24 cellular contexts compared by ENCODE assay signal in the genomic region with DNA sequence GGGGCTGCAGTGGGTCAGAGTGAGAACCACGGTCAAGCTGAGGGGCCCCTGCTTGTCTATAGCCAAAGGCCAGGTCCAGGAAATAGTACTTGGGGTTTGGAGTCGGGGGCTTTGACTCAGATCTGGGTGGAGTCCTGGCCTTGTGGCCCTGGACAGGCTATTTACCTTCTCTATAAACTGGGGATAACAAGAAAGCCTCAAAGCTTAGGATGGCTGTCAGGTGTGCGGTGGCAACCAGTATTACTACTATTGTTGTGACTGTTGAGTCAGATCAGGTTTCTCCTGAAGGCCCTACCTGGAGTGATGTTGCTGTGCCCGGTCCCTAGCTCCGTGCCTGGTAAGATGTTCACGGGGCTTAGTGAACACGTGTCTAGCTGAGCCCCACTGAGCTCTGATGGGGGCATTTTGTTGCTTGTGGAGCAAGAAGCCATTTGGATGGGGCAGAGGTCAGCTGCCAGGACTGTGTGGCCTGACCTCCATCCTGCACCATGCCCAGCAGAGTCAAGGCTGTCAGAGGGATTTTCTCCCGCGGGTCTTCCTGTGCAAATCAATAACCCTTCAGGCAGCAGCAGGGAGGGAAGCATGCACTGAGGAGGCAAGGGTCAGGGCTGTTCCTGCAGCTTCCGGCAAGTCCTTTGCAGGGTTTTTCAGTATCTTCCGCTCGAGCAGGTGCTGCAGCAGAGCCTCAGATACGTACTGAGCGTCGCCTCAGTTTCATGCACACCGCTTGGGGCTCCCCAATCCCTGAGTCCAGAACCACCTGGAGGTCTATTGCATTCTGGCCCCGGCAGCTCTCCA.
A peak's percentile ranks its signal among the peaks of the same experiment; 100 is the strongest.
DNase-seq lines count a peak whose midpoint lies in the region; TF ChIP-seq lines count a peak whose summit lies in the region.
"Had no signal": no experiment of that assay in that cellular context is flagged by ENCODE, and none has a peak within 500 bp of the region (broad histone marks: within the 10 kb centered on the region; RNA-seq: fewer than 3 reads in every experiment).

No MANE protein-coding gene starts in this region.

- peaks cover 47% of the 10 kb centered on the region for H3K4me1 Mint-ChIP-seq in glutamatergic neuron (ENCODE audit: low read depth, unreplicated experiment)
- peaks cover 5% of the 10 kb centered on the region for H3K4me1 Mint-ChIP-seq in CD14-positive monocyte
- peaks cover 78% of the 10 kb centered on the region for H3K4me1 Mint-ChIP-seq in nephron progenitor cell
- H3K4me1 Mint-ChIP-seq: activated CD4-positive, alpha-beta T cell treated with anti-CD3 and anti-CD28 coated beads for 36 hours; activated naive CD4-positive, alpha-beta T cell treated with anti-CD3 and anti-CD28 coated beads, Interleukin-2, amount 50 U/mL, for 24 hours had no signal

- TF ChIP-seq CTCF in glutamatergic neuron (IDR thresholded peaks at IDR 0.05; ENCODE audit: partially characterized antibody, unreplicated experiment) = no peak
- no peak for TF ChIP-seq CTCF in CD14-positive monocyte (IDR thresholded peaks at IDR 0.05)
- no peak for TF ChIP-seq CTCF in nephron progenitor cell (IDR thresholded peaks at IDR 0.05)

- intact Hi-C loops in CD14-positive monocyte (cut with micrococcal nuclease) = no loop called here

- no peaks in the 10 kb centered on the region for H3K36me3 Mint-ChIP-seq in glutamatergic neuron (ENCODE audit: unreplicated experiment)
- H3K36me3 Mint-ChIP-seq in CD14-positive monocyte = no peaks in the 10 kb centered on the region
- H3K36me3 Mint-ChIP-seq in nephron progenitor cell (ENCODE audit: low read depth) = no peaks in the 10 kb centered on the region
- H3K36me3 Mint-ChIP-seq: activated naive CD4-positive, alpha-beta T cell treated with anti-CD3 and anti-CD28 coated beads, Interleukin-2, amount 50 U/mL, for 24 hours; neural progenitor cell had no signal

- H3K4me3 Mint-ChIP-seq in glutamatergic neuron (ENCODE audit: unreplicated experiment) (peak overlapping the region; percentile 36), CD14-positive monocyte (no peak overlapping the region), nephron progenitor cell (no peak overlapping the region)
- H3K4me3 Mint-ChIP-seq: activated CD4-positive, alpha-beta T cell treated with anti-CD3 and anti-CD28 coated beads for 36 hours; activated CD8-positive, alpha-beta T cell treated with anti-CD3 and anti-CD28 coated beads, Interleukin-2, amount 10 ng/mL, durations not matched to agents 7 days and 5 days; activated naive CD4-positive, alpha-beta T cell treated with anti-CD3 and anti-CD28 coated beads, Interleukin-2, amount 50 U/mL, for 24 hours; GM23338 had no signal

- H3K27ac Mint-ChIP-seq in glutamatergic neuron (ENCODE audit: unreplicated experiment) = peak overlapping the region; percentile 88
- H3K27ac Mint-ChIP-seq in CD14-positive monocyte = no peak overlapping the region
- no peak overlapping the region for H3K27ac Mint-ChIP-seq in nephron progenitor cell
- H3K27ac Mint-ChIP-seq: activated CD4-positive, alpha-beta T cell treated with anti-CD3 and anti-CD28 coated beads for 36 hours; activated CD8-positive, alpha-beta T cell treated with anti-CD3 and anti-CD28 coated beads, Interleukin-2, amount 10 ng/mL, durations not matched to agents 7 days and 5 days; activated naive CD4-positive, alpha-beta T cell treated with anti-CD3 and anti-CD28 coated beads, Interleukin-2, amount 50 U/mL, for 24 hours; activated T-helper 2 cell treated with anti-CD3 and anti-CD28 coated beads, Interferon-gamma antibody, Interleukin-2, Interleukin-4, amounts not matched to agents 10 μg/mL and 5 μg/mL and 100 μg/mL, durations not matched to agents 14 hours and 24 hours and 36 hours; GM23338; neural progenitor cell had no signal

- H3K27me3 Mint-ChIP-seq in glutamatergic neuron (ENCODE audit: unreplicated experiment) = peaks cover 9% of the 10 kb centered on the region
- peaks cover under 1 to 11% (median 5%) of the 10 kb centered on the region in 3 donors for H3K27me3 Mint-ChIP-seq in CD14-positive monocyte (ENCODE audit: low read depth in 3 of 3)
- H3K27me3 Mint-ChIP-seq in nephron progenitor cell (ENCODE audit: low read depth, poor library complexity) = peaks cover 13% of the 10 kb centered on the region
- H3K27me3 Mint-ChIP-seq: activated CD4-positive, alpha-beta T cell treated with anti-CD3 and anti-CD28 coated beads for 36 hours had no signal

- H3K9me3 Mint-ChIP-seq in glutamatergic neuron (ENCODE audit: unreplicated experiment) (peaks cover 7% of the 10 kb centered on the region), CD14-positive monocyte (peaks cover 0 to 4% (median 0%) of the 10 kb centered on the region in 7 donors), nephron progenitor cell (no peaks in the 10 kb centered on the region)
- H3K9me3 Mint-ChIP-seq: activated naive CD4-positive, alpha-beta T cell treated with anti-CD3 and anti-CD28 coated beads, Interleukin-2, amount 50 U/mL, for 24 hours; activated T-helper 2 cell treated with anti-CD3 and anti-CD28 coated beads, Interferon-gamma antibody, Interleukin-2, Interleukin-4, amounts not matched to agents 10 μg/mL and 5 μg/mL and 100 μg/mL, durations not matched to agents 14 hours and 24 hours and 36 hours; GM23338; neural progenitor cell had no signal

- DNase-seq in DMS153 (lab: John Stamatoyannopoulos, UW) (peak; percentile 72), DMS79 treated with DMSO at 0.1 percent for 48 hours (lab: John Stamatoyannopoulos, UW) (peak; percentile 84), NCI-H748 treated with DMSO at 0.1 percent for 48 hours (lab: John Stamatoyannopoulos, UW) (peak; percentile 27), glutamatergic neuron (peak; percentile 65), CD14-positive monocyte (ENCODE audit: low spot score) (no peak), nephron progenitor cell (no peak)
- DNase-seq in stimulated activated CD4-positive, alpha-beta T cell treated with anti-CD3 and anti-CD28 coated beads, Interleukin-12 subunit alpha, Interleukin-12 subunit beta, amount 100 ng/mL, for 4 hours = no peak
- DNase-seq: activated CD4-positive, alpha-beta T cell treated with anti-CD3 and anti-CD28 coated beads for 36 hours; activated CD8-positive, alpha-beta T cell treated with anti-CD3 and anti-CD28 coated beads, Interleukin-2, amount 10 ng/mL, durations not matched to agents 7 days and 5 days; Caco-2; effector CD8-positive, alpha-beta T cell; foreskin fibroblast; NCI-H1048; NCI-H2081 treated with DMSO at 0.1 percent for 48 hours; NCI-H774; right lobe of liver; Right ventricle myocardium superior; stimulated activated CD4-positive, alpha-beta T cell treated with anti-CD3 and anti-CD28 coated beads, Interleukin-4, amount 100 ng/mL, for 24 hours; stimulated activated naive CD4-positive, alpha-beta T cell; testis had no signal

Comparison
In these comparisons a context has a peak if more than half of its experiments do, and no peak if none do; other contexts are left out.
1. DNase-seq: peak in DMS153 (single experiment), DMS79 treated with DMSO at 0.1 percent for 48 hours (single experiment), NCI-H748 treated with DMSO at 0.1 percent for 48 hours (single experiment) and glutamatergic neuron (single experiment); none in CD14-positive monocyte (single experiment), nephron progenitor cell (single experiment) and stimulated activated CD4-positive, alpha-beta T cell treated with anti-CD3 and anti-CD28 coated beads, Interleukin-12 subunit alpha, Interleukin-12 subunit beta, amount 100 ng/mL, for 4 hours (single experiment).